ENCODE assay signal across 8 cellular contexts in the genomic region with DNA sequence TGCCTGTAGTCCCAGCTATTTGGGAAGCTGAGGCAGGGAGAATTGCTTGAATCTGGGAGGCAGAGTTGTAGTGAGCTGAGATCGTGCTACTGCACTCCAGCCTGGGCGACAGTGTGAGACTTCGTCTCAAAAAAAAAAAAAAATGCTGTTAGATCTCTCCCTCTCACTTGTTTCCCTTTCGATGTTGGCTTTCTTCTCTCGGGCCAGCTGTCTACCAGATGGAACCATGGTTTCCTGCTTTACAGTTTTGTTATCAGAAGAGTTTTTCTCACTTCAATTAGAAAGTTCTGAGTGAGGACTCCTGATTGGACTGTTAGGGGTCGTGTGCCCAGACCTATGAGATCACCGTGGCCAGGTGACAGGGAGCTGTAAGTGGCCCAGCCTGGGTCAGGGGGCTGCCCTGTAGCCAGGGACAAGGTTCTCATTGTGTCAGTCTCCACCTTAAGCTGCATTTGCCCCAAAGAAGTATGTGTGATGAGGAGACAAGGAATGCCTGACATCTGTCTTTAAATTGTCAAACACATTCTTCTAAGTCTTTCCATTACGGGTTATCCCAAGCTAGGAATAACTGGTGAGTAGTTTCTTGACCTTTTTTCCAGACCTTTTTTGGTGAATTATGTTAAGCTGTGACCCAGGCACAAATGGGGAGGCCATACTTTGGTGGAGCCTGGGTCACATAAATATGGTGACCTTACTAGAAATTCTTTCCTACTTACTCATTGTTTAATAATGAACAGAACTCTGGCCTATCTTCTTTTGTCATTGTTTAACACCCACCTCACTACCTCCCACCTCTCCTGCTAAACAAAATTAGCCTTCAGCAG. TPM values are rescaled to one million over a fixed set of nuclear protein-coding genes. Genes with fewer than 3 reads are reported as not detected.
DNase-seq lines count a peak whose midpoint lies in the region; ATAC-seq and TF ChIP-seq lines count a peak whose summit lies in the region.

No MANE protein-coding gene starts in this region.

- H3K4me3 ChIP-seq in HFF-Myc (replicated peaks; ENCODE audit: low read depth, low read length): no peak overlapping the region

- TF ChIP-seq CTCF in GM13977 (IDR thresholded peaks at IDR 0.05; ENCODE audit: extremely low read depth, insufficient read depth, missing control alignments): no peak
- TF ChIP-seq CTCF in HFF-Myc (IDR thresholded peaks at IDR 0.05; ENCODE audit: low read depth, low read length, missing control alignments): no peak

- no peaks in the 10 kb centered on the region for H3K27me3 Mint-ChIP-seq in T-cell
- H3K27me3 Mint-ChIP-seq in effector memory CD8-positive, alpha-beta T cell: no peaks in the 10 kb centered on the region

- ATAC-seq in T-cell (replicated peaks in 1 of 4) (peak; percentile 85 to 97 (median 90)), HG03025 (IDR thresholded peaks at IDR 0.05; ENCODE audit: low FRiP score, unreplicated experiment) (no peak)
- ATAC-seq in effector memory CD8-positive, alpha-beta T cell (replicated peaks): peak; percentile 93

- CTCF ChIA-PET in T-cell (lab: Charles Lee): interaction anchor here (0.6 to 3.6 kb wide), 7 partner anchors 19 to 578 kb away, joined by 3 to 40 read pairs (median 4); a partner anchor contains a TSS

- in situ Hi-C loops in GM13977 (cut with MboI; ENCODE audit: low pct_unique_long_range_greater_than_20kb, low sequenced_read_pairs, unreplicated experiment): no loop called here

- H3K27ac Mint-ChIP-seq in T-cell: peak overlapping the region; percentile 86 to 96
- peak overlapping the region; percentile 92 to 94 for H3K27ac Mint-ChIP-seq in effector memory CD8-positive, alpha-beta T cell

- H3K4me3 Mint-ChIP-seq in T-cell: peak overlapping the region; percentile 53 to 75 (median 73)
- H3K4me3 Mint-ChIP-seq in effector memory CD8-positive, alpha-beta T cell: peak overlapping the region; percentile 49 to 51

- peaks cover 41 to 58% (median 48%) of the 10 kb centered on the region in 3 donors for H3K4me1 Mint-ChIP-seq in T-cell
- H3K4me1 Mint-ChIP-seq in effector memory CD8-positive, alpha-beta T cell (ENCODE audit: low read depth in 2 of 2): peaks cover 16 to 22% of the 10 kb centered on the region in 2 donors

- H3K9me3 Mint-ChIP-seq in T-cell: no peaks in the 10 kb centered on the region
- no peaks in the 10 kb centered on the region for H3K9me3 Mint-ChIP-seq in effector memory CD8-positive, alpha-beta T cell

- DNase-seq in GM13977 (ENCODE audit: low spot score): peak; percentile 78
- peak; percentile 55 for DNase-seq in HFF-Myc (ENCODE audit: extremely low read depth, low read depth)
- DNase-seq in T-cell: peak; percentile 5 to 66 (median 46)
- peak; percentile 14 to 53 (median 30) for DNase-seq in effector memory CD8-positive, alpha-beta T cell
- DNase-seq in stimulated activated CD8-positive, alpha-beta memory T cell treated with anti-CD3 and anti-CD28 coated beads, Interleukin-15, amount 100 ng/mL, for 4 hours (ENCODE audit: low read depth in 2 of 2): peak; percentile 1 to 14
- no peak for DNase-seq in UCSD-AML1 (lab: John Stamatoyannopoulos, UW; ENCODE audit: unreplicated experiment)
- DNase-seq in COR-L47 (lab: John Stamatoyannopoulos, UW): no peak

- POLR2A ChIA-PET in T-cell (lab: Charles Lee): interaction anchor here (0.6 to 1.4 kb wide), 7 partner anchors 19 to 719 kb away, joined by 4 to 12 read pairs (median 4); a partner anchor contains a TSS

- H3K36me3 Mint-ChIP-seq in T-cell: no peaks in the 10 kb centered on the region
- H3K36me3 Mint-ChIP-seq in effector memory CD8-positive, alpha-beta T cell (ENCODE audit: insufficient read depth): peaks cover 12% of the 10 kb centered on the region

RNA-seq across cellular contexts. Expression of a gene that starts 25.2 kb away (rescaled TPM):
- 10 to 100 TPM; 23.4 to 37.5 (median 34.0) TPM for total RNA-seq in T-cell

RNA-seq across cellular contexts. Expression of a gene that starts 32.3 kb away (rescaled TPM):
- 1,000 to 10,000 TPM; 3,314 to 3,887 (median 3,346) TPM for total RNA-seq in T-cell

RNA-seq across cellular contexts. Expression of a gene that starts 32.7 kb away (rescaled TPM):
- total RNA-seq in T-cell: 1 to 10 TPM; 4.9 to 9.2 (median 6.2) TPM

Comparison
In these comparisons a context has a peak if more than half of its experiments do, and no peak if none do; other contexts are left out.
1. DNase-seq: peak in GM13977 (single experiment), HFF-Myc (single experiment), T-cell (34 of 34), effector memory CD8-positive, alpha-beta T cell (3 of 3) and stimulated activated CD8-positive, alpha-beta memory T cell treated with anti-CD3 and anti-CD28 coated beads, Interleukin-15, amount 100 ng/mL, for 4 hours (2 of 2); none in UCSD-AML1 (single experiment) and COR-L47 (single experiment).